ENCODE assay signal across 8 cellular contexts in genomic region chr6:169212897-169213813, GRCh38. TPM values are rescaled to one million over a fixed set of nuclear protein-coding genes. Genes with fewer than 3 reads are reported as not detected.
A peak's percentile ranks its signal among the peaks of the same experiment; 100 is the strongest.
DNase-seq lines count a peak whose midpoint lies in the region; ATAC-seq and TF ChIP-seq lines count a peak whose summit lies in the region.

No MANE protein-coding gene starts in this region.

- H3K4me1 ChIP-seq in breast epithelium (no peaks in the 10 kb centered on the region), skeletal muscle tissue (ENCODE audit: control insufficient read depth in 3 of 3, insufficient read depth in 3 of 3, low read length in 3 of 3) (peaks cover 13 to 16% (median 13%) of the 10 kb centered on the region in 3 donors)

- DNase-seq in NCI-H2081 treated with DMSO at 0.1 percent for 48 hours (lab: John Stamatoyannopoulos, UW) = peak; percentile 13
- DNase-seq in breast epithelium (ENCODE audit: low spot score in 2 of 2) = peak; percentile 69 to 85
- peak; percentile 96 for DNase-seq in iPS-NIHi11 (ENCODE audit: low spot score)
- no peak for DNase-seq in DMS79 (lab: John Stamatoyannopoulos, UW)

- peak overlapping the region; percentile 33 for H3K4me3 ChIP-seq in WI38 (ENCODE audit: low read depth, low read length)
- peak overlapping the region; percentile 13 to 59 (median 47) for H3K4me3 ChIP-seq in breast epithelium
- peak overlapping the region; percentile 59 to 76 (median 68) for H3K4me3 ChIP-seq in skeletal muscle tissue (ENCODE audit: low read length in 3 of 3)

- TF ChIP-seq POLR2A in breast epithelium (IDR thresholded peaks at IDR 0.05) = no peak

- intact Hi-C loops in breast epithelium (cut with DNase I; ENCODE audit: low total_unique reads) = no loop called here

- no peaks in the 10 kb centered on the region for H3K9me3 ChIP-seq in breast epithelium
- no peaks in the 10 kb centered on the region for H3K9me3 ChIP-seq in skeletal muscle tissue (ENCODE audit: control insufficient read depth in 3 of 3, low read length in 3 of 3)

- H3K9ac ChIP-seq in skeletal muscle tissue (ENCODE audit: low read depth in 1 of 3, low read length in 3 of 3) = peak overlapping the region; percentile 72 to 83 (median 81)

- ATAC-seq in GM18498 (IDR thresholded peaks at IDR 0.05; ENCODE audit: unreplicated experiment) = peak; percentile 99
- peak; percentile 100 for ATAC-seq in HG02852 (IDR thresholded peaks at IDR 0.05; ENCODE audit: unreplicated experiment)

- H3K27me3 ChIP-seq in breast epithelium (no peaks in the 10 kb centered on the region), skeletal muscle tissue (ENCODE audit: control insufficient read depth in 3 of 3, insufficient read depth in 3 of 3, low read length in 3 of 3) (no peaks in the 10 kb centered on the region)

- H3K27ac ChIP-seq in breast epithelium (peak overlapping the region; percentile 81 to 87), skeletal muscle tissue (ENCODE audit: low read depth, low read length) (peak overlapping the region; percentile 75)

- no peaks in the 10 kb centered on the region for H3K36me3 ChIP-seq in breast epithelium
- H3K36me3 ChIP-seq in skeletal muscle tissue (ENCODE audit: control insufficient read depth in 3 of 3, insufficient read depth in 3 of 3, low read length in 3 of 3) = peaks cover 0 to 4% (median 0%) of the 10 kb centered on the region in 3 donors

- peak; percentile 38 for TF ChIP-seq CTCF in WI38 (IDR thresholded peaks at IDR 0.05; ENCODE audit: low read depth, low read length)
- TF ChIP-seq CTCF in breast epithelium (IDR thresholded peaks at IDR 0.05) = peak in 1 of 3 donors; percentile 14

RNA-seq across cellular contexts. Expression of gene THBS2, which starts 40.5 kb away (rescaled TPM):
- total RNA-seq in breast epithelium (100 to 1,000 TPM in 1 of 3 donors, 10 to 100 TPM in 2; 31.9 to 145 (median 73.0) TPM), skeletal muscle tissue (76.2 TPM)
